ENCODE assay signal across 8 cellular contexts in the genomic region with DNA sequence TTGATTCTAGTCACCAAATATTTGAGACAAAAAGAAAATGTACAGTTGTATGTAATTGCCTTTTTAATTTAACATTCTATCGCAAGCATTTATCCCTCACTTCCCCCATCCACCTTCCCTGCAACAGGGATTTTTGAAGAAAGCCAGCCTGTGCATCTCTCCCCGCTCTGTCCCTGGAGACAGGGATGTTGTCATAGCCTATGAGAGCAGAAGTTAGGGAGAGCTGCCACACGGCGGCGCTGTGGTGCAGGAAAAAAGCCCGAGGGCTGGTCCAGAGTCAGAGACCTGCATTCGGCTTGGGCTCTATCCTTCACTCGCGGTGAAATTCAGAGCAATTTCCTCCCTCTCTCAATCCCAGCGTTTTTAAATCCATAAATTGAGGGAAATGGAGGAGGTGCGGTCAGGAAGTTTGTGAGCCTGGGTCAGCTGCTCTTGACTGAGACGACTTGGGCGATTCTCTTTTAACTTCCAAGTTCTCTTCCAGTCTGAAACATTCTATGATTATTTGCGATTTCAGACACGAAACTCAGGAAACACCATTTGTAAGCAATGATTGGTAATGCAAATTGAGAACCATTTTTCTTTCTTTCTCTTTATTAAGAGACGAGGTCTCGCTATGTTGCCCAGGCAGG. TPM values are rescaled to one million over a fixed set of nuclear protein-coding genes. Genes with fewer than 3 reads are reported as not detected.
DNase-seq lines count a peak whose midpoint lies in the region; ATAC-seq and TF ChIP-seq lines count a peak whose summit lies in the region.

No MANE protein-coding gene starts in this region.

- no peak overlapping the region for H3K4me3 Mint-ChIP-seq in T-helper 17 cell

- H3K36me3 ChIP-seq in adrenal gland (replicated peaks in 1 of 2) (no peaks in the 10 kb centered on the region), left ventricle myocardium inferior (no peaks in the 10 kb centered on the region)

- H3K4me1 Mint-ChIP-seq in T-helper 17 cell: peaks cover 18% of the 10 kb centered on the region

- intact Hi-C loops in adrenal gland (cut with DNase I) (loop anchor here (2.0 to 5.0 kb wide), 3 partner anchors 155 to 270 kb away; no protein-coding TSS in a partner anchor), left ventricle myocardium inferior (cut with micrococcal nuclease) (loop anchor here (2.0 kb wide), 1 partner anchor 155 kb away; no protein-coding TSS in a partner anchor)

- DNase-seq in GM12865 (ENCODE audit: low read depth) (peak; percentile 79), NCI-H1417 (lab: John Stamatoyannopoulos, UW) (peak; percentile 48 to 80 (median 71)), T-helper 17 cell (peak; percentile 73 to 85 (median 74)), adrenal gland (peak; percentile 77 to 96 (median 88)), left ventricle myocardium inferior (peak; percentile 88), retinal pigment epithelial cell (ENCODE audit: low read depth) (no peak), cortex of kidney (lab: John Stamatoyannopoulos, UW) (no peak)

- peak; percentile 85 for ATAC-seq in HG02571 (IDR thresholded peaks at IDR 0.05; ENCODE audit: unreplicated experiment)
- ATAC-seq in T-helper 17 cell: peak; percentile 89

- H3K27ac ChIP-seq in adrenal gland (no peak overlapping the region), left ventricle myocardium inferior (replicated peaks) (no peak overlapping the region)

- H3K36me3 Mint-ChIP-seq in T-helper 17 cell (ENCODE audit: low read depth): peaks cover 3% of the 10 kb centered on the region

- no peaks in the 10 kb centered on the region for H3K27me3 ChIP-seq in adrenal gland
- no peaks in the 10 kb centered on the region for H3K27me3 ChIP-seq in left ventricle myocardium inferior (ENCODE audit: low read depth)

- TF ChIP-seq POLR2A in adrenal gland (IDR thresholded peaks at IDR 0.05): no peak

- WGBS in adrenal gland, 4 donors: 21 to 26% (median 22%) methylated on average over 16 to 17 of the region's 17 CpGs

- H3K4me1 ChIP-seq in adrenal gland (replicated peaks in 1 of 2) (peaks cover 0 to 3% of the 10 kb centered on the region in 2 donors), left ventricle myocardium inferior (peaks cover 4% of the 10 kb centered on the region)

- no peaks in the 10 kb centered on the region for H3K9me3 ChIP-seq in T-helper 17 cell (ENCODE audit: control insufficient read depth, low read length, poor library complexity, severe bottlenecking)
- H3K9me3 ChIP-seq in adrenal gland (replicated peaks in 1 of 3): no peaks in the 10 kb centered on the region
- no peaks in the 10 kb centered on the region for H3K9me3 ChIP-seq in left ventricle myocardium inferior (replicated peaks)

- TF ChIP-seq CTCF in GM12865 (IDR thresholded peaks at IDR 0.05; ENCODE audit: insufficient read depth, low read depth, low read length, missing control alignments): peak; percentile 91
- TF ChIP-seq CTCF in adrenal gland (IDR thresholded peaks at IDR 0.05): peak; percentile 87 to 99 (median 96)
- peak; percentile 89 for TF ChIP-seq CTCF in left ventricle myocardium inferior (IDR thresholded peaks at IDR 0.05; ENCODE audit: borderline replicate concordance)
- peak; percentile 93 for TF ChIP-seq CTCF in retinal pigment epithelial cell (conservative IDR thresholded peaks at IDR 0.05; ENCODE audit: low read depth, low read length)

- H3K27me3 Mint-ChIP-seq in T-helper 17 cell: no peaks in the 10 kb centered on the region

- H3K4me3 ChIP-seq in GM12865 (ENCODE audit: low read depth, low read length) (no peak overlapping the region), adrenal gland (no peak overlapping the region), left ventricle myocardium inferior (no peak overlapping the region), retinal pigment epithelial cell (ENCODE audit: low read length) (no peak overlapping the region)

- no peak overlapping the region for H3K27ac Mint-ChIP-seq in T-helper 17 cell

RNA-seq across cellular contexts. Expression of a gene that starts 17.5 kb away (rescaled TPM):
- total RNA-seq in T-helper 17 cell: 1 to 10 TPM; 1.7 to 8.2 TPM
- total RNA-seq in adrenal gland: under 1 TPM in 2 of 8 donors, not detected in 6; under 0.01 to 0.11 TPM
- polyA plus RNA-seq in adrenal gland: under 1 TPM; 0.04 to 0.48 (median 0.20) TPM
- not detected for total RNA-seq in left ventricle myocardium inferior

RNA-seq across cellular contexts. Expression of a gene that starts 40.7 kb away (rescaled TPM):
- total RNA-seq in T-helper 17 cell: 100 to 1,000 TPM in 1 of 2 donors, 10 to 100 TPM in 1; 91.0 to 104 TPM
- 10 to 100 TPM; 29.3 to 79.3 (median 52.7) TPM for total RNA-seq in adrenal gland
- 10 to 100 TPM; 18.4 to 37.5 (median 19.5) TPM for polyA plus RNA-seq in adrenal gland
- total RNA-seq in left ventricle myocardium inferior: 219 TPM

RNA-seq across cellular contexts. Expression of a gene that starts 57.6 kb away (rescaled TPM):
- total RNA-seq in T-helper 17 cell: 10 to 100 TPM; 42.2 to 64.1 TPM
- total RNA-seq in adrenal gland: 10 to 100 TPM; 24.4 to 53.1 (median 33.6) TPM
- polyA plus RNA-seq in adrenal gland: 100 to 1,000 TPM in 2 of 3 donors, 10 to 100 TPM in 1; 54.8 to 165 (median 114) TPM
- total RNA-seq in left ventricle myocardium inferior: 36.8 TPM

Comparison
In these comparisons a context has a peak if more than half of its experiments do, and no peak if none do; other contexts are left out.
1. DNase-seq: peak in GM12865 (single experiment), NCI-H1417 (3 of 3), T-helper 17 cell (3 of 3), adrenal gland (7 of 7) and left ventricle myocardium inferior (single experiment); none in retinal pigment epithelial cell (single experiment) and cortex of kidney (single experiment).
2. Peak in every context shown above with its lines, with median percentiles within 50 percentile points of each other: CTCF ChIP-seq.